14 cellular contexts compared by ENCODE assay signal in the genomic region with DNA sequence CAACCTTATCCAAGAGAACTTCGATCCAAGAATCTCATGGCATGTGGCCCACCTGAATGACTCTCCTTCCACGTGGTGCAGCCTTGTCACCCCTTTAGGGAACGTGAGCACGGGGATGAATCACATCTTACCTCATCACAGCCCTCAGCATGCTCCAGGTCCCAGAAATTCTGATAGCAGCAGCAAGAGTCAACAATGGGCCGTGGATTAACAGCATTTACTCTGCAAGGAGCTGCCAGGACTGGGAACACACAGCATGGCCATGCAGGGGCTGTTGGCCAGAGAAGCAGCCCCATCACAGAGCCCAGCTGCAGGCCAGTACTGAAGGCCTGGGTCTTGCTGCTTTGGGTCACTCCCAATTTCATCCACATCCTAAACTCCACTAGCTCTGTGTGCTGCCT.
A peak's percentile ranks its signal among the peaks of the same experiment; 100 is the strongest.
DNase-seq lines count a peak whose midpoint lies in the region; ATAC-seq, FAIRE-seq and TF ChIP-seq lines count a peak whose summit lies in the region.
"Had no signal": no experiment of that assay in that cellular context is flagged by ENCODE, and none has a peak within 500 bp of the region (broad histone marks: within the 10 kb centered on the region; RNA-seq: fewer than 3 reads in every experiment).

No MANE protein-coding gene starts in this region.

- H2BK5ac ChIP-seq in mesenchymal stem cell (ENCODE audit: low read depth, low read length, poor library complexity, severe bottlenecking): no peak overlapping the region

- TF ChIP-seq POLR2A in esophagus squamous epithelium (IDR thresholded peaks at IDR 0.05): no peak

- H2AFZ ChIP-seq in mesenchymal stem cell (ENCODE audit: low read depth, low read length): no peak overlapping the region

- no peaks in the 10 kb centered on the region for H3K36me3 ChIP-seq in esophagus squamous epithelium
- no peaks in the 10 kb centered on the region for H3K36me3 ChIP-seq in mesenchymal stem cell (ENCODE audit: control insufficient read depth in 1 of 2, insufficient read depth in 2 of 2, low read depth in 1 of 2, low read length in 2 of 2)
- H3K36me3 ChIP-seq in tibial artery: no peaks in the 10 kb centered on the region
- H3K36me3 ChIP-seq: left lung had no signal

- peaks cover 32 to 63% of the 10 kb centered on the region in 2 donors for H3K27me3 Mint-ChIP-seq in natural killer cell treated with Interleukin-12 subunit alpha and Interleukin-12 subunit beta and Interleukin-15 and Interleukin-18, amount 100 ng/mL, for 72 hours

- no peak overlapping the region for H2BK120ac ChIP-seq in mesenchymal stem cell (ENCODE audit: low read depth, low read length)

- H4K91ac ChIP-seq in mesenchymal stem cell (ENCODE audit: low read length): no peak overlapping the region

- H3K14ac ChIP-seq in mesenchymal stem cell (ENCODE audit: low read length in 2 of 2): peak overlapping the region in 1 of 2 experiments; percentile 35

- no peaks in the 10 kb centered on the region for H3K4me1 Mint-ChIP-seq in natural killer cell treated with Interleukin-12 subunit alpha and Interleukin-12 subunit beta and Interleukin-15 and Interleukin-18, amount 100 ng/mL, for 72 hours (ENCODE audit: low read depth in 2 of 2)

- H3K4me3 ChIP-seq in esophagus squamous epithelium (no peak overlapping the region), mesenchymal stem cell (ENCODE audit: insufficient read depth in 1 of 2, low read depth in 1 of 2, low read length in 2 of 2) (peak overlapping the region in 1 of 2 experiments; percentile 11), tibial artery (no peak overlapping the region)
- H3K4me3 ChIP-seq: left lung had no signal

- H3K27me3 ChIP-seq in esophagus squamous epithelium: peaks cover 0 to 36% (median 0%) of the 10 kb centered on the region in 4 donors
- H3K27me3 ChIP-seq in mesenchymal stem cell (ENCODE audit: control insufficient read depth in 1 of 2, insufficient read depth in 1 of 2, low read length in 2 of 2): peaks cover 9 to 64% of the 10 kb centered on the region in 2 experiments
- H3K27me3 ChIP-seq in tibial artery: peaks cover 0 to 3% of the 10 kb centered on the region in 2 donors

- DNase-seq in RCC 7860 (ENCODE audit: low spot score) (peak; percentile 11), esophagus squamous epithelium (lab: John Stamatoyannopoulos, UW) (no peak), mesenchymal stem cell (no peak), tibial artery (peak; percentile 76 to 81), NCI-H2171 treated with DMSO at 0.1 percent for 48 hours (lab: John Stamatoyannopoulos, UW) (no peak)
- DNase-seq in natural killer cell treated with Interleukin-12 subunit alpha and Interleukin-12 subunit beta and Interleukin-15 and Interleukin-18, amount 100 ng/mL, for 72 hours (ENCODE audit: low spot score): no peak
- DNase-seq: activated CD4-positive, alpha-beta T cell treated with anti-CD3 and anti-CD28 coated beads for 48 hours; CD8-positive, alpha-beta memory T cell; left lung; NCI-H146; SW 1271 had no signal

- H3K4me1 ChIP-seq in esophagus squamous epithelium (peaks cover 13 to 52% (median 25%) of the 10 kb centered on the region in 3 donors), mesenchymal stem cell (ENCODE audit: control insufficient read depth, insufficient read depth, low read depth, low read length) (peaks cover 3% of the 10 kb centered on the region), tibial artery (peaks cover 0 to 17% (median 5%) of the 10 kb centered on the region in 4 donors)

- H3K79me1 ChIP-seq in mesenchymal stem cell (replicated peaks; ENCODE audit: low read length, poor library complexity, severe bottlenecking): no peaks in the 10 kb centered on the region

- 20 to 35% methylated on average over 4 to 5 of the region's 5 CpGs for WGBS in esophagus squamous epithelium, 2 donors
- 61% methylated on average over 5 of the region's 5 CpGs for WGBS in mesenchymal stem cell

- no peaks in the 10 kb centered on the region for H3K9me3 Mint-ChIP-seq in natural killer cell treated with Interleukin-12 subunit alpha and Interleukin-12 subunit beta and Interleukin-15 and Interleukin-18, amount 100 ng/mL, for 72 hours
- H3K9me3 Mint-ChIP-seq: activated T-helper 2 cell treated with anti-CD3 and anti-CD28 coated beads, Interferon-gamma antibody, Interleukin-2, Interleukin-4, amounts not matched to agents 10 μg/mL and 5 μg/mL and 100 μg/mL, durations not matched to agents 14 hours and 24 hours and 36 hours; CD8-positive, alpha-beta memory T cell had no signal

- no peak overlapping the region for H2BK12ac ChIP-seq in mesenchymal stem cell (ENCODE audit: low read length in 2 of 2)

- intact Hi-C loops in esophagus squamous epithelium (cut with DNase I): no loop called here
- intact Hi-C loops in tibial artery (cut with DNase I; ENCODE audit: low total_unique reads): no loop called here

- no peak overlapping the region for H3K4me2 ChIP-seq in mesenchymal stem cell (ENCODE audit: low read length, poor library complexity, severe bottlenecking)

- no peak overlapping the region for H3K27ac Mint-ChIP-seq in natural killer cell treated with Interleukin-12 subunit alpha and Interleukin-12 subunit beta and Interleukin-15 and Interleukin-18, amount 100 ng/mL, for 72 hours
- H3K27ac Mint-ChIP-seq: activated T-helper 2 cell treated with anti-CD3 and anti-CD28 coated beads, Interferon-gamma antibody, Interleukin-2, Interleukin-4, amounts not matched to agents 10 μg/mL and 5 μg/mL and 100 μg/mL, durations not matched to agents 14 hours and 24 hours and 36 hours; CD8-positive, alpha-beta memory T cell had no signal

- H3K27ac ChIP-seq in esophagus squamous epithelium: peak overlapping the region in 3 of 4 donors; percentile 8 to 65 (median 44)
- no peak overlapping the region for H3K27ac ChIP-seq in mesenchymal stem cell (ENCODE audit: low read length, poor library complexity, severe bottlenecking)
- no peak overlapping the region for H3K27ac ChIP-seq in tibial artery
- H3K27ac ChIP-seq: left lung had no signal

- no peak overlapping the region for H2BK15ac ChIP-seq in mesenchymal stem cell (ENCODE audit: low read depth, poor library complexity, severe bottlenecking)

- H3K36me3 Mint-ChIP-seq in natural killer cell treated with Interleukin-12 subunit alpha and Interleukin-12 subunit beta and Interleukin-15 and Interleukin-18, amount 100 ng/mL, for 72 hours: no peaks in the 10 kb centered on the region
- H3K36me3 Mint-ChIP-seq: CD8-positive, alpha-beta memory T cell had no signal

- ATAC-seq in GM18498 (IDR thresholded peaks at IDR 0.05; ENCODE audit: unreplicated experiment) (no peak), GM18907 (IDR thresholded peaks at IDR 0.05; ENCODE audit: unreplicated experiment) (no peak)
- no peak for ATAC-seq in natural killer cell treated with Interleukin-12 subunit alpha and Interleukin-12 subunit beta and Interleukin-15 and Interleukin-18, amount 100 ng/mL, for 72 hours
- ATAC-seq: left lung had no signal

- peak overlapping the region; percentile 68 for H3K9ac ChIP-seq in mesenchymal stem cell (ENCODE audit: low read length)

- no peak overlapping the region for H3K18ac ChIP-seq in mesenchymal stem cell (ENCODE audit: low read depth in 1 of 2, low read length in 2 of 2)

- H3K4ac ChIP-seq in mesenchymal stem cell (ENCODE audit: low read depth in 1 of 2, low read length in 2 of 2): no peak overlapping the region

- H3K4me3 Mint-ChIP-seq in natural killer cell treated with Interleukin-12 subunit alpha and Interleukin-12 subunit beta and Interleukin-15 and Interleukin-18, amount 100 ng/mL, for 72 hours: no peak overlapping the region
- H3K4me3 Mint-ChIP-seq: CD8-positive, alpha-beta memory T cell had no signal

- H3K9me3 ChIP-seq in esophagus squamous epithelium: no peaks in the 10 kb centered on the region
- no peaks in the 10 kb centered on the region for H3K9me3 ChIP-seq in mesenchymal stem cell (ENCODE audit: control insufficient read depth, low read length)
- no peaks in the 10 kb centered on the region for H3K9me3 ChIP-seq in tibial artery
- H3K9me3 ChIP-seq: left lung had no signal

- TF ChIP-seq CTCF in esophagus squamous epithelium (IDR thresholded peaks at IDR 0.05) (no peak), tibial artery (IDR thresholded peaks at IDR 0.05) (no peak)

- no peak for FAIRE-seq in RCC 7860 (lab: Jason Lieb, UNC)

- H2AK5ac ChIP-seq in mesenchymal stem cell (ENCODE audit: low read length, severe bottlenecking): no peak overlapping the region

- no peak overlapping the region for H4K8ac ChIP-seq in mesenchymal stem cell (ENCODE audit: low read length)

- no peak overlapping the region for H3K23ac ChIP-seq in mesenchymal stem cell (ENCODE audit: low read length in 2 of 2)

Comparison
In these comparisons a context has a peak if more than half of its experiments do, and no peak if none do; other contexts are left out.
1. DNase-seq: peak in RCC 7860 (single experiment) and tibial artery (2 of 2); none in esophagus squamous epithelium (single experiment), mesenchymal stem cell (single experiment), NCI-H2171 treated with DMSO at 0.1 percent for 48 hours (single experiment) and natural killer cell treated with Interleukin-12 subunit alpha and Interleukin-12 subunit beta and Interleukin-15 and Interleukin-18, amount 100 ng/mL, for 72 hours (single experiment).
2. H3K27ac ChIP-seq: peak in esophagus squamous epithelium (3 of 4); none in mesenchymal stem cell (single experiment) and tibial artery (0 of 2).